ENCODE assay signal across 1 cellular context in genomic region chr11:65502852-65503603, GRCh38.
TF ChIP-seq lines count a peak whose summit lies in the region.

No MANE protein-coding gene starts in this region.

TF ChIP-seq in endothelial cell of umbilical vein, 7 proteins besides CTCF, POLR2A, EP300 and RAD21 (continued from another document):
- TF ChIP-seq MAX (IDR thresholded peaks at IDR 0.05; ENCODE audit: insufficient read depth, insufficient read length) (no peak), GATA2 (IDR thresholded peaks at IDR 0.05; ENCODE audit: insufficient read depth, insufficient read length, low read depth, low read length) (peak; percentile 7), JUN (IDR thresholded peaks at IDR 0.05; ENCODE audit: borderline replicate concordance, insufficient read depth, insufficient read length, low read depth) (no peak), POLR2AphosphoS5 (IDR thresholded peaks at IDR 0.05; ENCODE audit: insufficient read depth, low read depth, low read length) (peak; percentile 67)
